7 cellular contexts compared by ENCODE assay signal in the genomic region with DNA sequence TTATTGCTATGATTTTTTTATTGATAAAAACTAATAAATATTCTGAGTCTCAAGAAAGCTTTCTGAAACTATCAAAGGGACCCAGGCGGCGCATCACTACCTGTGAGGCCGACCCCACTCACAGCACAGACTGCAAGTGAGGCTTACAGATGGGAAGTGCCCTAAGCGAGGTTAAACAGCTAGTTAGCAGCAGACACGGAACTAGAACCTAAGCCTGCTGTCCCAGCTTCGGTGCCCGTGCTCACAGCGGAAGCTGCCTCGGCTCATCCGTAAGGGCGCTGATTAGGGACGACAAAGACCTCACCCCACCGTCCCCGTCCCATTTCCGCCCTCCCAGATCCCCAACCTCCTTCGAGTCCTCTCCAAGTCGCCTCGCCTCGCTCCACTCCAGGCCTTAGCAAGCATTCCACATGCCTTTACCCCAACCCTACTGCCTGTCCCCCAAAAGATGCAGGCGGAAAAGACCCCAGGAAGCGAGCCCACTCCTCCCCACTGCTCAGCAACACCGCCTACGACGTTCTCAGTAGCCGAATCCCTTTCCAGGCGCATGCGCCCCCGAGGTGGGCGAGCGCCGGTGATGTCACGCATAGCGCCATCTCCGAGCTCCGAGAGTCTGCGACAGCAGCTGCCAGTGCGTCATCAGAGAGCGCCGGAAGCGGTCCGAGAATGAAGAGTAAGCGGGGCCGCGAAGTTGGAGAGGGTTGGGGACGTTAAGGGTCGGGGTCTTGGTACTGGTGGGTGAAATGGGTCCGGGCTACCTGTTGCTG. TPM values are rescaled to one million over a fixed set of nuclear protein-coding genes. Genes with fewer than 3 reads are reported as not detected.
A peak's percentile ranks its signal among the peaks of the same experiment; 100 is the strongest.
DNase-seq lines count a peak whose midpoint lies in the region; ATAC-seq, FAIRE-seq and TF ChIP-seq lines count a peak whose summit lies in the region.

A gene with protein sequence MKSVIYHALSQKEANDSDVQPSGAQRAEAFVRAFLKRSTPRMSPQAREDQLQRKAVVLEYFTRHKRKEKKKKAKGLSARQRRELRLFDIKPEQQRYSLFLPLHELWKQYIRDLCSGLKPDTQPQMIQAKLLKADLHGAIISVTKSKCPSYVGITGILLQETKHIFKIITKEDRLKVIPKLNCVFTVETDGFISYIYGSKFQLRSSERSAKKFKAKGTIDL (plus strand): TSS at position 631 of the 767 bp plus-strand sequence. CDS start 36 bp downstream, at position 667.

- DNase-seq in NCI-H2107 treated with DMSO at 0.1 percent for 48 hours (lab: John Stamatoyannopoulos, UW; ENCODE audit: unreplicated experiment) (peak; percentile 87), body of pancreas (peak; percentile 97 to 98 (median 98)), iPS DF 4.7 (ENCODE audit: extremely low read depth, low spot score) (peak; percentile 87), gastrocnemius medialis (peak; percentile 92 to 94)

- H3K4me1 ChIP-seq in body of pancreas (peaks cover 14% of the 10 kb centered on the region), gastrocnemius medialis (peaks cover 25 to 28% of the 10 kb centered on the region in 2 donors)

- in situ Hi-C loops in gastrocnemius medialis (cut with MboI; ENCODE audit: low sequenced_read_pairs in 4 of 4), result loop anchor here (5.0 to 25.0 kb wide), 4 partner anchors 106 to 394 kb away; a partner anchor contains a TSS

- H3K4me3 ChIP-seq in body of pancreas, result peak within 1 kb of the TSS; percentile 42 to 76
- H3K4me3 ChIP-seq in gastrocnemius medialis, result peak within 1 kb of the TSS; percentile 75 to 99 (median 78)

- TF ChIP-seq CTCF in body of pancreas (IDR thresholded peaks at IDR 0.05) (no peak), gastrocnemius medialis (IDR thresholded peaks at IDR 0.05 in 4 of 5, conservative IDR thresholded peaks at IDR 0.05 in 1 of 5) (peak in 1 of 5 experiments; percentile 37)

- intact Hi-C loops in body of pancreas (cut with DNase I), result no loop called here
- intact Hi-C loops in gastrocnemius medialis (cut with DNase I; ENCODE audit: low total_unique reads), result loop anchor here (1.0 to 10.0 kb wide), 4 partner anchors 110 to 337 kb away; a partner anchor contains a TSS

- H3K36me3 ChIP-seq in body of pancreas (replicated peaks in 1 of 2; ENCODE audit: insufficient read depth in 1 of 2, low read depth in 2 of 2) (peaks cover 0 to 3% of the 10 kb centered on the region in 2 donors), gastrocnemius medialis (peaks cover 0 to 17% of the 10 kb centered on the region in 2 donors)

- 0 to 1% methylated on average over 30 to 47 of the region's 47 CpGs for WGBS in body of pancreas, 2 donors

- ATAC-seq in GM18517 (IDR thresholded peaks at IDR 0.05; ENCODE audit: unreplicated experiment), result peak; percentile 56
- ATAC-seq in HG03045 (IDR thresholded peaks at IDR 0.05; ENCODE audit: unreplicated experiment), result peak; percentile 74
- peak; percentile 97 for ATAC-seq in body of pancreas
- peak; percentile 92 to 94 for ATAC-seq in gastrocnemius medialis

- H3K9me3 ChIP-seq in body of pancreas, result no peaks in the 10 kb centered on the region
- no peaks in the 10 kb centered on the region for H3K9me3 ChIP-seq in gastrocnemius medialis

- H3K27me3 ChIP-seq in body of pancreas, result no peaks in the 10 kb centered on the region
- H3K27me3 ChIP-seq in gastrocnemius medialis, result no peaks in the 10 kb centered on the region

- peak; percentile 96 to 99 (median 99) for TF ChIP-seq POLR2A in body of pancreas (IDR thresholded peaks at IDR 0.05)
- TF ChIP-seq POLR2A in gastrocnemius medialis (IDR thresholded peaks at IDR 0.05), result peak; percentile 86 to 93

- peak within 1 kb of the TSS; percentile 91 to 99 (median 98) for H3K27ac ChIP-seq in body of pancreas
- peak within 1 kb of the TSS; percentile 89 to 97 (median 93) for H3K27ac ChIP-seq in gastrocnemius medialis

- peak; percentile 9 for FAIRE-seq in TTC549 (lab: Jason Lieb, UNC)

RNA-seq across cellular contexts. Expression of the gene that starts here (rescaled TPM):
- total RNA-seq in body of pancreas, result 10 to 100 TPM; 12.2 to 51.6 TPM
- 10 to 100 TPM; 59.9 to 64.5 (median 61.3) TPM for total RNA-seq in gastrocnemius medialis

Comparison
In these comparisons a context has a peak if more than half of its experiments do, and no peak if none do; other contexts are left out.
1. Peak in every context shown above with its lines: DNase-seq, ATAC-seq, H3K4me3 ChIP-seq and H3K27ac ChIP-seq.